In genomic region chr4:71095141-71095939, GRCh38 we compare ENCODE assay signal across 19 cellular contexts.
DNase-seq lines count a peak whose midpoint lies in the region; ATAC-seq and TF ChIP-seq lines count a peak whose summit lies in the region.
"Had no signal": no experiment of that assay in that cellular context is flagged by ENCODE, and none has a peak within 500 bp of the region (broad histone marks: within the 10 kb centered on the region; RNA-seq: fewer than 3 reads in every experiment).

No MANE protein-coding gene starts in this region.

- H3K36me3 Mint-ChIP-seq in activated naive CD8-positive, alpha-beta T cell, result peaks cover 10% of the 10 kb centered on the region
- peaks cover 6% of the 10 kb centered on the region for H3K36me3 Mint-ChIP-seq in activated naive CD8-positive, alpha-beta T cell treated with anti-CD3 and anti-CD28 coated beads for 36 hours
- H3K36me3 Mint-ChIP-seq in H9 (ENCODE audit: insufficient read depth in 1 of 3, low read depth in 3 of 3), result peaks cover 0 to 6% (median 3%) of the 10 kb centered on the region in 3 experiments; a peak in 6 of 7 replicates
- H3K36me3 Mint-ChIP-seq: stimulated activated memory B cell treated with anti-CD40 and anti-IgM and Interleukin-4, amounts not matched to agents 10 μg/mL and 1 μg/mL and 100 μg/mL, for 72 hours; type B pancreatic cell had no signal

- peaks cover 2% of the 10 kb centered on the region for H3K27me3 Mint-ChIP-seq in activated naive CD8-positive, alpha-beta T cell
- H3K27me3 Mint-ChIP-seq in activated naive CD8-positive, alpha-beta T cell treated with anti-CD3 and anti-CD28 coated beads for 36 hours, result no peaks in the 10 kb centered on the region
- no peaks in the 10 kb centered on the region for H3K27me3 Mint-ChIP-seq in stimulated activated naive CD8-positive, alpha-beta T cell treated with anti-CD3 and anti-CD28 coated beads, Interleukin-15, amount 100 ng/mL, for 72 hours
- no peaks in the 10 kb centered on the region; the same call in 1 of the 2 replicates for H3K27me3 Mint-ChIP-seq in H9 (ENCODE audit: low read depth)
- H3K27me3 Mint-ChIP-seq: type B pancreatic cell had no signal

- ATAC-seq in stimulated activated naive CD8-positive, alpha-beta T cell treated with anti-CD3 and anti-CD28 coated beads, Interleukin-15, amount 100 ng/mL, for 72 hours, result peak; percentile 76
- no peak for ATAC-seq in HG03175 (IDR thresholded peaks at IDR 0.05; ENCODE audit: unreplicated experiment)
- ATAC-seq: gastroesophageal sphincter; stimulated activated memory B cell treated with anti-CD40 and anti-IgM and Interleukin-4, amounts not matched to agents 10 μg/mL and 1 μg/mL and 100 μg/mL, for 72 hours had no signal

- H3K9me3 Mint-ChIP-seq in activated naive CD8-positive, alpha-beta T cell (ENCODE audit: low read depth), result no peaks in the 10 kb centered on the region
- H3K9me3 Mint-ChIP-seq in activated naive CD8-positive, alpha-beta T cell treated with anti-CD3 and anti-CD28 coated beads for 36 hours, result peaks cover 5% of the 10 kb centered on the region
- peaks cover 9 to 26% of the 10 kb centered on the region in 2 donors for H3K9me3 Mint-ChIP-seq in stimulated activated naive CD8-positive, alpha-beta T cell treated with anti-CD3 and anti-CD28 coated beads, Interleukin-15, amount 100 ng/mL, for 72 hours
- H3K9me3 Mint-ChIP-seq in H9, result peaks cover 6 to 12% of the 10 kb centered on the region in 2 experiments
- H3K9me3 Mint-ChIP-seq: type B pancreatic cell had no signal

- peak overlapping the region; percentile 63 for H3K9ac ChIP-seq in Loucy (ENCODE audit: low read depth, low read length, poor library complexity, severe bottlenecking)
- no peak overlapping the region for H3K9ac ChIP-seq in fibroblast of lung (ENCODE audit: insufficient read depth, low read length)
- H3K9ac ChIP-seq in H9 (ENCODE audit: extremely low read depth, insufficient read length, low read length), result no peak overlapping the region

- no peak overlapping the region for H2BK120ac ChIP-seq in H9 (ENCODE audit: low read depth, low read length, poor library complexity, severe bottlenecking)

- no peak overlapping the region for H2BK20ac ChIP-seq in H9 (ENCODE audit: low read depth, low read length, poor library complexity, severe bottlenecking)

- H2BK15ac ChIP-seq in H9 (ENCODE audit: low read depth, low read length), result no peak overlapping the region

- H2AFZ ChIP-seq in Loucy (ENCODE audit: low read length), result peak overlapping the region; percentile 90
- peak overlapping the region; percentile 28 for H2AFZ ChIP-seq in fibroblast of lung (ENCODE audit: low read length)
- no peak overlapping the region for H2AFZ ChIP-seq in H9 (ENCODE audit: low read length)

- H4K8ac ChIP-seq in H9 (replicated peaks; ENCODE audit: insufficient read length, low read depth, low read length), result no peak overlapping the region

- H3K56ac ChIP-seq in H9 (ENCODE audit: insufficient read length, low read depth, low read length), result no peak overlapping the region

- peak overlapping the region; percentile 64 for H3K4me3 ChIP-seq in Loucy (ENCODE audit: low read length, poor library complexity, severe bottlenecking)
- no peak overlapping the region for H3K4me3 ChIP-seq in fibroblast of lung (replicated peaks in 1 of 4; ENCODE audit: control extremely low read depth in 1 of 4, insufficient read depth in 1 of 4, low read depth in 3 of 4, low read length in 4 of 4)
- H3K4me3 ChIP-seq in BE2C (ENCODE audit: low read depth, low read length), result no peak overlapping the region
- H3K4me3 ChIP-seq: gastroesophageal sphincter, HAP-1 had no signal

- H4K20me1 ChIP-seq in Loucy (ENCODE audit: insufficient read depth, low read length, poor library complexity, severe bottlenecking) (no peaks in the 10 kb centered on the region), fibroblast of lung (ENCODE audit: control insufficient read depth, extremely low read depth, insufficient read depth, low read length) (no peaks in the 10 kb centered on the region), H9 (ENCODE audit: control insufficient read depth, insufficient read depth, insufficient read length) (no peaks in the 10 kb centered on the region)

- H3K36me3 ChIP-seq in Loucy (ENCODE audit: insufficient read depth, low read length), result no peaks in the 10 kb centered on the region
- H3K36me3 ChIP-seq in fibroblast of lung (ENCODE audit: control insufficient read depth, insufficient read depth, low read length), result no peaks in the 10 kb centered on the region
- H3K36me3 ChIP-seq in BE2C, result no peaks in the 10 kb centered on the region
- H3K36me3 ChIP-seq: gastroesophageal sphincter, HAP-1 had no signal

- H3K4me3 Mint-ChIP-seq in activated naive CD8-positive, alpha-beta T cell, result peak overlapping the region; percentile 61
- H3K4me3 Mint-ChIP-seq in activated naive CD8-positive, alpha-beta T cell treated with anti-CD3 and anti-CD28 coated beads for 36 hours, result no peak overlapping the region
- peak overlapping the region; percentile 13 to 60 for H3K4me3 Mint-ChIP-seq in stimulated activated naive CD8-positive, alpha-beta T cell treated with anti-CD3 and anti-CD28 coated beads, Interleukin-15, amount 100 ng/mL, for 72 hours
- H3K4me3 Mint-ChIP-seq in H9, result no peak overlapping the region; a peak in 1 of 5 replicates
- H3K4me3 Mint-ChIP-seq: stimulated activated memory B cell treated with anti-CD40 and anti-IgM and Interleukin-4, amounts not matched to agents 10 μg/mL and 1 μg/mL and 100 μg/mL, for 72 hours; type B pancreatic cell had no signal

- no peaks in the 10 kb centered on the region for H3K23me2 ChIP-seq in H9 (ENCODE audit: insufficient read length, low read depth, low read length, poor library complexity, severe bottlenecking)

- H3K9me3 ChIP-seq in Loucy (ENCODE audit: insufficient read depth, low read depth, low read length) (no peaks in the 10 kb centered on the region), fibroblast of lung (ENCODE audit: control insufficient read depth, insufficient read depth, low read depth, low read length) (no peaks in the 10 kb centered on the region), BE2C (no peaks in the 10 kb centered on the region), H9 (ENCODE audit: control insufficient read depth, low read depth, low read length) (no peaks in the 10 kb centered on the region)
- H3K9me3 ChIP-seq: HAP-1 had no signal

- TF ChIP-seq CTCF in Loucy (conservative IDR thresholded peaks at IDR 0.05; ENCODE audit: low read length), result no peak
- TF ChIP-seq CTCF in fibroblast of lung (conservative IDR thresholded peaks at IDR 0.05 in 1 of 2, IDR thresholded peaks at IDR 0.05 in 1 of 2; ENCODE audit: low read depth in 1 of 2, low read length in 2 of 2), result no peak
- no peak for TF ChIP-seq CTCF in BE2C (IDR thresholded peaks at IDR 0.05; ENCODE audit: low read depth, low read length)
- TF ChIP-seq CTCF in H9 (conservative IDR thresholded peaks at IDR 0.05), result no peak

- H3K79me2 ChIP-seq in Loucy (ENCODE audit: insufficient read depth, low read length) (no peaks in the 10 kb centered on the region), fibroblast of lung (ENCODE audit: control insufficient read depth, insufficient read depth, low read length) (no peaks in the 10 kb centered on the region), H9 (ENCODE audit: insufficient read depth, low read length) (no peaks in the 10 kb centered on the region)

- WGBS in H9 (ENCODE audit: extremely low coverage, insufficient read length, low lambda C conversion rate), result no CpG with 5 or more reads among the region's 3 CpGs

- H3K27ac ChIP-seq in fibroblast of lung (ENCODE audit: insufficient read depth, low read length) (no peak overlapping the region), H9 (ENCODE audit: insufficient read length, low read depth, low read length) (no peak overlapping the region)
- H3K27ac ChIP-seq: gastroesophageal sphincter had no signal

- H3K4me2 ChIP-seq in Loucy (ENCODE audit: low read depth, low read length, poor library complexity, severe bottlenecking), result peak overlapping the region; percentile 84
- H3K4me2 ChIP-seq in fibroblast of lung (ENCODE audit: extremely low read depth, insufficient read depth, low read length), result peak overlapping the region; percentile 57
- H3K4me2 ChIP-seq in H9 (ENCODE audit: insufficient read depth, insufficient read length, low read length), result no peak overlapping the region

- H3K4ac ChIP-seq in H9 (ENCODE audit: low read depth, low read length), result no peak overlapping the region

- no peak overlapping the region for H4K91ac ChIP-seq in H9 (ENCODE audit: insufficient read length, low read depth, low read length)

- no peak overlapping the region for H3K14ac ChIP-seq in H9 (ENCODE audit: insufficient read depth, low read length)

- H3K9me2 ChIP-seq in Loucy (replicated peaks; ENCODE audit: low read depth, low read length), result no peaks in the 10 kb centered on the region

- H3K27me3 ChIP-seq in Loucy (ENCODE audit: insufficient read depth, low read length, poor library complexity, severe bottlenecking), result no peaks in the 10 kb centered on the region
- H3K27me3 ChIP-seq in fibroblast of lung (ENCODE audit: control insufficient read depth, insufficient read depth, low read length), result no peaks in the 10 kb centered on the region
- H3K27me3 ChIP-seq in BE2C, result no peaks in the 10 kb centered on the region
- no peaks in the 10 kb centered on the region for H3K27me3 ChIP-seq in H9 (ENCODE audit: insufficient read depth, low read length)
- H3K27me3 ChIP-seq: gastroesophageal sphincter had no signal

- no peaks in the 10 kb centered on the region for H3K79me1 ChIP-seq in H9 (ENCODE audit: insufficient read depth, low read depth, low read length, poor library complexity, severe bottlenecking)

- no peak overlapping the region for H3K27ac Mint-ChIP-seq in activated naive CD8-positive, alpha-beta T cell
- H3K27ac Mint-ChIP-seq in activated naive CD8-positive, alpha-beta T cell treated with anti-CD3 and anti-CD28 coated beads for 36 hours, result no peak overlapping the region
- peak overlapping the region in 1 of 2 donors; percentile 93 for H3K27ac Mint-ChIP-seq in stimulated activated naive CD8-positive, alpha-beta T cell treated with anti-CD3 and anti-CD28 coated beads, Interleukin-15, amount 100 ng/mL, for 72 hours
- no peak overlapping the region; a peak in 2 of 7 replicates for H3K27ac Mint-ChIP-seq in H9
- H3K27ac Mint-ChIP-seq: activated naive CD4-positive, alpha-beta T cell treated with anti-CD3 and anti-CD28 coated beads, Interleukin-2, amount 50 U/mL, for 72 hours; stimulated activated memory B cell treated with anti-CD40 and anti-IgM and Interleukin-4, amounts not matched to agents 10 μg/mL and 1 μg/mL and 100 μg/mL, for 72 hours; type B pancreatic cell had no signal

- no peak overlapping the region for H3T11ph ChIP-seq in H9 (ENCODE audit: low read length)

- H3K4me1 Mint-ChIP-seq in activated naive CD8-positive, alpha-beta T cell (ENCODE audit: low read depth), result peaks cover 12% of the 10 kb centered on the region
- H3K4me1 Mint-ChIP-seq in activated naive CD8-positive, alpha-beta T cell treated with anti-CD3 and anti-CD28 coated beads for 36 hours, result peaks cover 9% of the 10 kb centered on the region
- H3K4me1 Mint-ChIP-seq in stimulated activated naive CD8-positive, alpha-beta T cell treated with anti-CD3 and anti-CD28 coated beads, Interleukin-15, amount 100 ng/mL, for 72 hours, result peaks cover 9% of the 10 kb centered on the region
- peaks cover 15% of the 10 kb centered on the region in 2 experiments for H3K4me1 Mint-ChIP-seq in H9

- H4K5ac ChIP-seq in H9 (ENCODE audit: insufficient read length, low read depth, low read length), result no peak overlapping the region

- H3K4me1 ChIP-seq in Loucy (ENCODE audit: insufficient read depth, low read length, poor library complexity, severe bottlenecking) (peaks cover 18% of the 10 kb centered on the region), fibroblast of lung (ENCODE audit: control insufficient read depth, extremely low read depth, insufficient read depth, low read length) (no peaks in the 10 kb centered on the region), BE2C (no peaks in the 10 kb centered on the region), H9 (ENCODE audit: insufficient read depth, low read length) (no peaks in the 10 kb centered on the region)
- H3K4me1 ChIP-seq: gastroesophageal sphincter, HAP-1 had no signal

- no peaks in the 10 kb centered on the region for H3F3A ChIP-seq in Loucy (ENCODE audit: low read depth)

- H2AK5ac ChIP-seq in H9 (ENCODE audit: insufficient read length, low read length), result no peak overlapping the region

- H3K18ac ChIP-seq in H9 (ENCODE audit: insufficient read length, low read depth, low read length), result no peak overlapping the region

- no peak for DNase-seq in activated naive CD8-positive, alpha-beta T cell treated with anti-CD3 and anti-CD28 coated beads for 36 hours
- peak in 1 of 2 donors; percentile 20 for DNase-seq in fibroblast of lung (ENCODE audit: low read depth in 2 of 2)
- DNase-seq in stimulated activated naive CD8-positive, alpha-beta T cell treated with anti-CD3 and anti-CD28 coated beads, Interleukin-15, amount 100 ng/mL, for 72 hours, result no peak
- no peak for DNase-seq in BE2C
- no peak for DNase-seq in H9
- DNase-seq: activated CD8-positive, alpha-beta memory T cell treated with anti-CD3 and anti-CD28 coated beads for 24 hours; DMS 273 treated with DMSO at 0.1 percent for 48 hours; islet precursor cell; KBM-7; NCI-H1436 treated with DMSO at 0.1 percent for 48 hours; NCI-H345 had no signal

- no peak overlapping the region for H2BK5ac ChIP-seq in H9 (ENCODE audit: insufficient read length, low read length)

- H2BK12ac ChIP-seq in H9 (ENCODE audit: insufficient read length, low read depth, low read length), result no peak overlapping the region

- H3K23ac ChIP-seq in H9 (ENCODE audit: insufficient read length, low read depth, low read length), result no peak overlapping the region

Comparison
In these comparisons a context has a peak if more than half of its experiments do, and no peak if none do; other contexts are left out.
1. H3K4me3 Mint-ChIP-seq: peak in activated naive CD8-positive, alpha-beta T cell (single experiment) and stimulated activated naive CD8-positive, alpha-beta T cell treated with anti-CD3 and anti-CD28 coated beads, Interleukin-15, amount 100 ng/mL, for 72 hours (2 of 2); none in activated naive CD8-positive, alpha-beta T cell treated with anti-CD3 and anti-CD28 coated beads for 36 hours (single experiment) and H9 (0 of 2).